Comparison of ENCODE assay signal across 4 cellular contexts in genomic region chr12:131777269-131777668, GRCh38. TPM values are rescaled to one million over a fixed set of nuclear protein-coding genes. Genes with fewer than 3 reads are reported as not detected.
"Had no signal": no experiment of that assay in that cellular context is flagged by ENCODE, and none has a peak within 500 bp of the region (broad histone marks: within the 10 kb centered on the region; RNA-seq: fewer than 3 reads in every experiment).

No MANE protein-coding gene starts in this region.

RNA-seq across cellular contexts. Expression of gene MMP17, which starts 50.9 kb away (rescaled TPM):
- total RNA-seq: activated CD4-positive, alpha-beta T cell treated with anti-CD3 and anti-CD28 coated beads for 36 hours; activated CD8-positive, alpha-beta memory T cell treated with anti-CD3 and anti-CD28 coated beads, Interleukin-2, amount 10 ng/mL, durations not matched to agents 7 days and 5 days; activated CD8-positive, alpha-beta T cell treated with anti-CD3 and anti-CD28 coated beads, Interleukin-2, amount 10 ng/mL, durations not matched to agents 7 days and 5 days; T-helper 2 cell treated with Interferon-gamma antibody and Interleukin-4, amounts not matched to agents 100 ng/mL and 5 ng/mL, for 36 hours had no signal
